ENCODE assay signal across 1 cellular context in genomic region chr4:158811216-158811540, GRCh38.
TF ChIP-seq lines count a peak whose summit lies in the region.

No MANE protein-coding gene starts in this region.

TF ChIP-seq in HEK293, 187 proteins besides CTCF, POLR2A, EP300 and RAD21 (continued from another document):
- TF ChIP-seq ZBTB17 (tag by site-specific recombination; IDR thresholded peaks at IDR 0.05) (no peak), ZNF391 (tag by site-specific recombination; IDR thresholded peaks at IDR 0.05; ENCODE audit: borderline replicate concordance, low read depth) (no peak), ZBTB49 (tag by site-specific recombination; IDR thresholded peaks at IDR 0.05; ENCODE audit: low read depth) (no peak), MYNN (tag by site-specific recombination; IDR thresholded peaks at IDR 0.05; ENCODE audit: borderline replicate concordance) (no peak), TSHZ1 (tag by site-specific recombination; IDR thresholded peaks at IDR 0.05; ENCODE audit: borderline replicate concordance) (no peak), ZNF548 (tag by site-specific recombination; IDR thresholded peaks at IDR 0.05) (no peak), ZNF362 (tag by site-specific recombination; IDR thresholded peaks at IDR 0.05) (0 out of 2 replicates have a peak, but pooled peaks have one; percentile 25), ZNF433 (tag by site-specific recombination; IDR thresholded peaks at IDR 0.05; ENCODE audit: low read depth) (no peak), ZNF2 (tag by site-specific recombination; IDR thresholded peaks at IDR 0.05) (no peak), GFI1B (tag by site-specific recombination; IDR thresholded peaks at IDR 0.05) (0 out of 2 replicates have a peak, but pooled peaks have one; percentile 2), PRDM1 (tag by site-specific recombination; IDR thresholded peaks at IDR 0.05) (no peak), ZNF777 (tag by site-specific recombination; IDR thresholded peaks at IDR 0.05; ENCODE audit: borderline replicate concordance) (no peak), GLIS2 (tag by site-specific recombination; IDR thresholded peaks at IDR 0.05) (no peak)
